ENCODE assay signal across 13 cellular contexts in genomic region chr9:94928696-94929372, GRCh38.
A peak's percentile ranks its signal among the peaks of the same experiment; 100 is the strongest.
DNase-seq lines count a peak whose midpoint lies in the region; ATAC-seq and TF ChIP-seq lines count a peak whose summit lies in the region.
"Had no signal": no experiment of that assay in that cellular context is flagged by ENCODE, and none has a peak within 500 bp of the region (broad histone marks: within the 10 kb centered on the region; RNA-seq: fewer than 3 reads in every experiment).

No MANE protein-coding gene starts in this region.

- H3K4me1 Mint-ChIP-seq in nephron = peaks cover 17% of the 10 kb centered on the region

- peak overlapping the region; percentile 27 to 65 (median 38) for H3K27ac Mint-ChIP-seq in nephron
- H3K27ac Mint-ChIP-seq: activated T-cell treated with anti-CD3 and anti-CD28 coated beads, Interleukin-2, amount 50 U/mL, for 24 hours had no signal

- H3K4me3 Mint-ChIP-seq in nephron = no peak overlapping the region
- H3K4me3 Mint-ChIP-seq: activated T-cell treated with anti-CD3 and anti-CD28 coated beads, Interleukin-2, amount 50 U/mL, for 24 hours had no signal

- H3K36me3 Mint-ChIP-seq in nephron (ENCODE audit: low read depth) = peaks cover 24% of the 10 kb centered on the region

- TF ChIP-seq CTCF in choroid plexus epithelial cell (conservative IDR thresholded peaks at IDR 0.05; ENCODE audit: low read depth, low read length) = no peak
- no peak for TF ChIP-seq CTCF in nephron (IDR thresholded peaks at IDR 0.05; ENCODE audit: unreplicated experiment in 3 of 3)

- no peaks in the 10 kb centered on the region for H3K27me3 Mint-ChIP-seq in nephron (ENCODE audit: low read depth)
- H3K27me3 Mint-ChIP-seq: activated T-cell treated with anti-CD3 and anti-CD28 coated beads, Interleukin-2, amount 50 U/mL, for 24 hours had no signal

- H3K9me3 Mint-ChIP-seq in nephron = no peaks in the 10 kb centered on the region
- H3K9me3 Mint-ChIP-seq: activated T-cell treated with anti-CD3 and anti-CD28 coated beads, Interleukin-2, amount 50 U/mL, for 24 hours had no signal

- DNase-seq in H4 (ENCODE audit: low spot score) (peak; percentile 83), NCI-H345 treated with DMSO at 0.1 percent for 48 hours (lab: John Stamatoyannopoulos, UW; ENCODE audit: unreplicated experiment) (peak; percentile 5), choroid plexus epithelial cell (ENCODE audit: low read depth) (peak; percentile 36), amniotic stem cell (lab: John Stamatoyannopoulos, UW) (no peak)
- DNase-seq in stimulated activated naive CD8-positive, alpha-beta T cell treated with anti-CD3 and anti-CD28 coated beads, Interleukin-15, Interleukin-2, amounts not matched to agents 100 U/mL and 50 U/mL, for 24 hours = no peak
- DNase-seq in activated CD4-positive, alpha-beta T cell treated with anti-CD3 and anti-CD28 coated beads for 1 hour = no peak
- DNase-seq: activated T-cell treated with anti-CD3 and anti-CD28 coated beads, Interleukin-2, amount 50 U/mL, for 24 hours; kidney glomerular epithelial cell; NCI-H446; occipital lobe; SHP77; WERI-Rb-1 had no signal

- no peak for ATAC-seq in stimulated activated naive CD8-positive, alpha-beta T cell treated with anti-CD3 and anti-CD28 coated beads, Interleukin-15, Interleukin-2, amounts not matched to agents 100 U/mL and 50 U/mL, for 24 hours

- H3K4me3 ChIP-seq in choroid plexus epithelial cell (ENCODE audit: low read depth, low read length) = no peak overlapping the region

Comparison
In these comparisons a context has a peak if more than half of its experiments do, and no peak if none do; other contexts are left out.
1. DNase-seq: peak in H4 (single experiment), NCI-H345 treated with DMSO at 0.1 percent for 48 hours (single experiment) and choroid plexus epithelial cell (single experiment); none in stimulated activated naive CD8-positive, alpha-beta T cell treated with anti-CD3 and anti-CD28 coated beads, Interleukin-15, Interleukin-2, amounts not matched to agents 100 U/mL and 50 U/mL, for 24 hours (single experiment), activated CD4-positive, alpha-beta T cell treated with anti-CD3 and anti-CD28 coated beads for 1 hour (single experiment) and amniotic stem cell (single experiment).